Comparison of ENCODE assay signal across 32 cellular contexts in genomic region chr5:101689306-101689705, GRCh38.
DNase-seq lines count a peak whose midpoint lies in the region; ATAC-seq and TF ChIP-seq lines count a peak whose summit lies in the region.
"Had no signal": no experiment of that assay in that cellular context is flagged by ENCODE, and none has a peak within 500 bp of the region (broad histone marks: within the 10 kb centered on the region; RNA-seq: fewer than 3 reads in every experiment).

No MANE protein-coding gene starts in this region.

- no peak overlapping the region for H3K4me3 ChIP-seq in mesendoderm (ENCODE audit: low read length)
- H3K4me3 ChIP-seq in neural cell (ENCODE audit: low read length), result no peak overlapping the region
- no peak overlapping the region for H3K4me3 ChIP-seq in neural progenitor cell
- no peak overlapping the region for H3K4me3 ChIP-seq in trophoblast cell (ENCODE audit: low read depth, low read length)
- H3K4me3 ChIP-seq: A549; BLaER1; BLaER1 treated with 17β-estradiol and CSF1 and Interleukin-3, amounts not matched to agents 10 nM and 100 nM had no signal

- no peaks in the 10 kb centered on the region for H3K4me1 ChIP-seq in mesendoderm (ENCODE audit: control insufficient read depth, low read depth, low read length)
- peaks cover 9% of the 10 kb centered on the region for H3K4me1 ChIP-seq in neural progenitor cell
- H3K4me1 ChIP-seq in trophoblast cell (ENCODE audit: control insufficient read depth in 1 of 2, insufficient read depth in 2 of 2, low read length in 2 of 2), result no peaks in the 10 kb centered on the region
- H3K4me1 ChIP-seq: A549, BLaER1, Caco-2 had no signal

- CTCF ChIA-PET in CD4-positive, alpha-beta T cell (lab: Charles Lee), result no interaction called here

- H4K8ac ChIP-seq in mesendoderm (ENCODE audit: low read depth, low read length), result no peak overlapping the region
- H4K8ac ChIP-seq in trophoblast cell (ENCODE audit: low read depth, low read length), result no peak overlapping the region

- H2AFZ ChIP-seq in neural cell (ENCODE audit: low read depth, low read length) (no peak overlapping the region), neural progenitor cell (replicated peaks) (no peak overlapping the region), trophoblast cell (ENCODE audit: insufficient read depth, low read length, poor library complexity) (no peak overlapping the region)

- no peak overlapping the region for H3K23ac ChIP-seq in mesendoderm (ENCODE audit: low read length)
- H3K23ac ChIP-seq in trophoblast cell (ENCODE audit: low read length), result no peak overlapping the region

- no peaks in the 10 kb centered on the region for H3K36me3 Mint-ChIP-seq in neural progenitor cell
- no peaks in the 10 kb centered on the region for H3K36me3 Mint-ChIP-seq in CD4-positive, alpha-beta T cell (ENCODE audit: low read depth)
- H3K36me3 Mint-ChIP-seq: CD14-positive monocyte; CD4-positive, alpha-beta memory T cell; CD4-positive, CD25-positive, alpha-beta regulatory T cell; CD8-positive, alpha-beta memory T cell; CD8-positive, alpha-beta T cell had no signal

- no peak overlapping the region for H4K5ac ChIP-seq in mesendoderm (ENCODE audit: low read length)

- no peak overlapping the region for H3K4me3 Mint-ChIP-seq in neural progenitor cell
- H3K4me3 Mint-ChIP-seq in CD4-positive, alpha-beta T cell, result no peak overlapping the region
- H3K4me3 Mint-ChIP-seq: B cell; CD14-positive monocyte; CD4-positive, alpha-beta memory T cell; CD4-positive, CD25-positive, alpha-beta regulatory T cell; CD8-positive, alpha-beta memory T cell; CD8-positive, alpha-beta T cell had no signal

- no peak overlapping the region for H2BK15ac ChIP-seq in mesendoderm (replicated peaks; ENCODE audit: low read depth)

- TF ChIP-seq CTCF in neural cell (IDR thresholded peaks at IDR 0.05; ENCODE audit: poor library complexity, severe bottlenecking) (no peak), neural progenitor cell (IDR thresholded peaks at IDR 0.05) (no peak), GM13976 (IDR thresholded peaks at IDR 0.05; ENCODE audit: borderline replicate concordance, control extremely low read depth, extremely low read depth, insufficient read depth, missing control alignments) (no peak)
- TF ChIP-seq CTCF in CD4-positive, alpha-beta T cell (IDR thresholded peaks at IDR 0.05), result no peak

- H3K56ac ChIP-seq in mesendoderm (ENCODE audit: low read length), result no peak overlapping the region

- no peak overlapping the region for H2AK5ac ChIP-seq in mesendoderm (ENCODE audit: low read length)
- no peak overlapping the region for H2AK5ac ChIP-seq in trophoblast cell (ENCODE audit: low read length)

- H3K79me1 ChIP-seq in mesendoderm (ENCODE audit: low read length), result no peaks in the 10 kb centered on the region
- H3K79me1 ChIP-seq in trophoblast cell (ENCODE audit: low read length), result no peaks in the 10 kb centered on the region

- no peak overlapping the region for H3K27ac Mint-ChIP-seq in neural progenitor cell
- H3K27ac Mint-ChIP-seq in CD4-positive, alpha-beta T cell, result no peak overlapping the region
- H3K27ac Mint-ChIP-seq: B cell; CD14-positive monocyte; CD4-positive, alpha-beta memory T cell; CD4-positive, CD25-positive, alpha-beta regulatory T cell; CD8-positive, alpha-beta memory T cell; CD8-positive, alpha-beta T cell had no signal

- H3K9me3 ChIP-seq in neural cell (ENCODE audit: low read length) (no peaks in the 10 kb centered on the region), neural progenitor cell (ENCODE audit: low read depth) (no peaks in the 10 kb centered on the region), trophoblast cell (ENCODE audit: insufficient read depth, low read depth, low read length) (no peaks in the 10 kb centered on the region)
- H3K9me3 ChIP-seq in CD4-positive, alpha-beta T cell (ENCODE audit: control insufficient read depth, low read length), result no peaks in the 10 kb centered on the region
- H3K9me3 ChIP-seq: A549; BE2C; BLaER1; BLaER1 treated with 17β-estradiol and CSF1 and Interleukin-3, amounts not matched to agents 10 nM and 100 nM; Caco-2 had no signal

- POLR2A ChIA-PET in CD4-positive, alpha-beta T cell (lab: Charles Lee), result no interaction called here

- no peak for TF ChIP-seq RAD21 in neural cell (conservative IDR thresholded peaks at IDR 0.05)

- H3F3A ChIP-seq in neural cell (ENCODE audit: insufficient read depth, low read length, poor library complexity, severe bottlenecking), result no peaks in the 10 kb centered on the region
- no peaks in the 10 kb centered on the region for H3F3A ChIP-seq in neural progenitor cell (ENCODE audit: low read depth)

- H3K18ac ChIP-seq in mesendoderm (ENCODE audit: low read length), result no peak overlapping the region
- H3K18ac ChIP-seq in trophoblast cell (ENCODE audit: low read length), result no peak overlapping the region

- H3K27me3 ChIP-seq in mesendoderm (ENCODE audit: insufficient read depth, low read length, poor library complexity), result no peaks in the 10 kb centered on the region
- no peaks in the 10 kb centered on the region for H3K27me3 ChIP-seq in neural cell (ENCODE audit: insufficient read depth, low read depth, low read length)
- H3K27me3 ChIP-seq in neural progenitor cell, result no peaks in the 10 kb centered on the region
- no peaks in the 10 kb centered on the region for H3K27me3 ChIP-seq in trophoblast cell (ENCODE audit: insufficient read depth, low read length)
- H3K27me3 ChIP-seq in CD4-positive, alpha-beta T cell (ENCODE audit: control insufficient read depth, insufficient read depth, low read length), result no peaks in the 10 kb centered on the region
- H3K27me3 ChIP-seq: BE2C; BLaER1; BLaER1 treated with 17β-estradiol and CSF1 and Interleukin-3, amounts not matched to agents 10 nM and 100 nM had no signal

- ATAC-seq in CD4-positive, alpha-beta T cell (ENCODE audit: poor library complexity), result no peak
- ATAC-seq: A549; CD8-positive, alpha-beta T cell had no signal

- peak; percentile 95 for TF ChIP-seq EP300 in neural cell (conservative IDR thresholded peaks at IDR 0.05; ENCODE audit: poor library complexity, severe bottlenecking)

- no peak overlapping the region for H3K14ac ChIP-seq in trophoblast cell (ENCODE audit: low read length)

- in situ Hi-C loops in GM13976 (cut with MboI; ENCODE audit: low sequenced_read_pairs, unreplicated experiment), result no loop called here

- no peaks in the 10 kb centered on the region for H4K20me1 ChIP-seq in neural cell (ENCODE audit: insufficient read depth)
- H4K20me1 ChIP-seq in neural progenitor cell (ENCODE audit: low read depth), result no peaks in the 10 kb centered on the region
- H4K20me1 ChIP-seq: BLaER1; BLaER1 treated with 17β-estradiol and CSF1 and Interleukin-3, amounts not matched to agents 10 nM and 100 nM had no signal

- H3K79me2 ChIP-seq in mesendoderm (ENCODE audit: control insufficient read depth, insufficient read depth, low read length), result no peaks in the 10 kb centered on the region
- no peaks in the 10 kb centered on the region for H3K79me2 ChIP-seq in neural cell (replicated peaks; ENCODE audit: insufficient read depth, low read length)
- H3K79me2 ChIP-seq in neural progenitor cell (ENCODE audit: low read depth), result no peaks in the 10 kb centered on the region
- no peaks in the 10 kb centered on the region for H3K79me2 ChIP-seq in trophoblast cell (ENCODE audit: control insufficient read depth, insufficient read depth, low read length, poor library complexity)

- H4K91ac ChIP-seq in trophoblast cell (ENCODE audit: low read depth, low read length), result no peak overlapping the region

- H3K4me2 ChIP-seq in mesendoderm (ENCODE audit: low read length) (no peak overlapping the region), neural cell (ENCODE audit: low read length) (no peak overlapping the region), neural progenitor cell (no peak overlapping the region), trophoblast cell (ENCODE audit: low read length) (no peak overlapping the region)
- H3K4me2 ChIP-seq: A549; BLaER1; BLaER1 treated with 17β-estradiol and CSF1 and Interleukin-3, amounts not matched to agents 10 nM and 100 nM had no signal

- H3K27me3 Mint-ChIP-seq in neural progenitor cell (ENCODE audit: insufficient read depth, low read depth), result no peaks in the 10 kb centered on the region
- no peaks in the 10 kb centered on the region for H3K27me3 Mint-ChIP-seq in CD4-positive, alpha-beta T cell
- H3K27me3 Mint-ChIP-seq: B cell; CD8-positive, alpha-beta memory T cell had no signal

- no peaks in the 10 kb centered on the region for H3K36me3 ChIP-seq in mesendoderm (ENCODE audit: control insufficient read depth, insufficient read depth, low read length)
- no peaks in the 10 kb centered on the region for H3K36me3 ChIP-seq in neural cell (ENCODE audit: insufficient read depth, low read length)
- no peaks in the 10 kb centered on the region for H3K36me3 ChIP-seq in neural progenitor cell
- no peaks in the 10 kb centered on the region for H3K36me3 ChIP-seq in trophoblast cell (ENCODE audit: control insufficient read depth in 1 of 2, insufficient read depth in 2 of 2, low read length in 2 of 2)
- H3K36me3 ChIP-seq: BE2C; BLaER1; BLaER1 treated with 17β-estradiol and CSF1 and Interleukin-3, amounts not matched to agents 10 nM and 100 nM had no signal

- H3K27ac ChIP-seq in mesendoderm (ENCODE audit: low read depth, low read length) (no peak overlapping the region), neural cell (ENCODE audit: low read length) (no peak overlapping the region), neural progenitor cell (no peak overlapping the region), trophoblast cell (ENCODE audit: low read depth, low read length) (no peak overlapping the region)
- H3K27ac ChIP-seq in CD4-positive, alpha-beta T cell (ENCODE audit: low read depth, low read length), result no peak overlapping the region
- H3K27ac ChIP-seq: 22Rv1; A549; BLaER1; BLaER1 treated with 17β-estradiol and CSF1 and Interleukin-3, amounts not matched to agents 10 nM and 100 nM; C4-2B had no signal

- intact Hi-C loops in CD4-positive, alpha-beta T cell (cut with DNase I, micrococcal nuclease), result no loop called here

- H3K9me2 ChIP-seq in neural cell (ENCODE audit: insufficient read depth, low read length), result no peaks in the 10 kb centered on the region

- H3K9ac ChIP-seq in mesendoderm (ENCODE audit: low read length), result no peak overlapping the region
- H3K9ac ChIP-seq in neural cell (ENCODE audit: low read length), result no peak overlapping the region
- H3K9ac ChIP-seq in neural progenitor cell, result no peak overlapping the region
- no peak overlapping the region for H3K9ac ChIP-seq in trophoblast cell (ENCODE audit: low read length)
- H3K9ac ChIP-seq: BLaER1; BLaER1 treated with 17β-estradiol and CSF1 and Interleukin-3, amounts not matched to agents 10 nM and 100 nM had no signal

- H3K4me1 Mint-ChIP-seq in neural progenitor cell, result peaks cover 7% of the 10 kb centered on the region
- no peaks in the 10 kb centered on the region for H3K4me1 Mint-ChIP-seq in CD4-positive, alpha-beta T cell (ENCODE audit: low read depth)
- H3K4me1 Mint-ChIP-seq: B cell; CD14-positive monocyte; CD4-positive, alpha-beta memory T cell; CD4-positive, CD25-positive, alpha-beta regulatory T cell; CD8-positive, alpha-beta memory T cell had no signal

- no peak overlapping the region for H4K12ac ChIP-seq in trophoblast cell (ENCODE audit: low read depth, low read length)

- no peak overlapping the region for H2BK12ac ChIP-seq in trophoblast cell (ENCODE audit: low read length)

- H3K4ac ChIP-seq in mesendoderm (ENCODE audit: low read depth, low read length) (no peak overlapping the region), trophoblast cell (ENCODE audit: low read depth, low read length) (no peak overlapping the region)

- DNase-seq in mesendoderm (peak; percentile 47), neural progenitor cell (ENCODE audit: low spot score) (peak; percentile 27), GM13976 (ENCODE audit: low spot score) (no peak), trophoblast cell (no peak)
- DNase-seq in CD4-positive, alpha-beta T cell, result no peak
- DNase-seq: 8988T; ACHN; AML-193; BE2C; C1 segment of cervical spinal cord; Caco-2; Calu3; CD4-positive, alpha-beta memory T cell; CD4-positive, CD25-positive, alpha-beta regulatory T cell; CD8-positive, alpha-beta memory T cell; CD8-positive, alpha-beta T cell; COR-L47; DMS 273 treated with DMSO at 0.1 percent for 48 hours; DMS153; DMS53; DMS79; DMS79 treated with DMSO at 0.1 percent for 48 hours; DND-41; EL had no signal

- H3K9me3 Mint-ChIP-seq in neural progenitor cell, result no peaks in the 10 kb centered on the region
- no peaks in the 10 kb centered on the region for H3K9me3 Mint-ChIP-seq in CD4-positive, alpha-beta T cell
- H3K9me3 Mint-ChIP-seq: CD14-positive monocyte; CD4-positive, alpha-beta memory T cell; CD8-positive, alpha-beta memory T cell; CD8-positive, alpha-beta T cell had no signal

- H2BK120ac ChIP-seq in mesendoderm (ENCODE audit: low read depth, low read length) (no peak overlapping the region), trophoblast cell (ENCODE audit: insufficient read depth, low read length, poor library complexity) (no peak overlapping the region)

- H2BK5ac ChIP-seq in mesendoderm (ENCODE audit: low read length), result no peak overlapping the region
- no peak overlapping the region for H2BK5ac ChIP-seq in trophoblast cell (ENCODE audit: low read depth, low read length, poor library complexity)

Comparison
In these comparisons a context has a peak if more than half of its experiments do, and no peak if none do; other contexts are left out.
1. DNase-seq: peak in mesendoderm (single experiment) and neural progenitor cell (single experiment); none in GM13976 (single experiment), trophoblast cell (0 of 2) and CD4-positive, alpha-beta T cell (0 of 10).